ENCODE assay signal across 1 cellular context in the genomic region with DNA sequence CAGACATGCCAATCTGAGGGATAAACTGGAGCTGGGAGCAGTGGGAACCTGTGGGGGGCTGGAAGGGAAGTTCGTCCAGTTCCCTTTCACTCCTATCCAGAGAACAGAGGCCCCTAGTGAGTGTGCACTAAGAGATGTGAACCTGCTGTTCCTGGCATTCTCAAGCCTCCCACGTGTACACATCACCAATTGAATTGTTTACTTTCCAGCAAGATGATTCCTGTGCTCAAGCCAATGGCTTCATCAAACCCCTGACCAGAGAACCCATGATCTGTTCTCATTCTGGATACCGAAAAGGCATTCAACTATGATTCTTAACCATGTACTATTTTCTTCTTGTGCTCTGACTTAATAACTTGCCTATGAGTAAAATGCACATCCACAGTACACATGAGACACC.
TF ChIP-seq lines count a peak whose summit lies in the region.

No MANE protein-coding gene starts in this region.

TF ChIP-seq in A549, 52 proteins besides CTCF, POLR2A, EP300 and RAD21 (continued from another document):
- TF ChIP-seq, protein P1, sequence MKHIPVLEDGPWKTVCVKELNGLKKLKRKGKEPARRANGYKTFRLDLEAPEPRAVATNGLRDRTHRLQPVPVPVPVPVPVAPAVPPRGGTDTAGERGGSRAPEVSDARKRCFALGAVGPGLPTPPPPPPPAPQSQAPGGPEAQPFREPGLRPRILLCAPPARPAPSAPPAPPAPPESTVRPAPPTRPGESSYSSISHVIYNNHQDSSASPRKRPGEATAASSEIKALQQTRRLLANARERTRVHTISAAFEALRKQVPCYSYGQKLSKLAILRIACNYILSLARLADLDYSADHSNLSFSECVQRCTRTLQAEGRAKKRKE (CRISPR knock-in tag; IDR thresholded peaks at IDR 0.05; ENCODE audit: low read depth), result no peak
- TF ChIP-seq KDM5A (IDR thresholded peaks at IDR 0.05), result no peak
- TF ChIP-seq HDAC2 (IDR thresholded peaks at IDR 0.05), result no peak
- TF ChIP-seq, protein P2, sequence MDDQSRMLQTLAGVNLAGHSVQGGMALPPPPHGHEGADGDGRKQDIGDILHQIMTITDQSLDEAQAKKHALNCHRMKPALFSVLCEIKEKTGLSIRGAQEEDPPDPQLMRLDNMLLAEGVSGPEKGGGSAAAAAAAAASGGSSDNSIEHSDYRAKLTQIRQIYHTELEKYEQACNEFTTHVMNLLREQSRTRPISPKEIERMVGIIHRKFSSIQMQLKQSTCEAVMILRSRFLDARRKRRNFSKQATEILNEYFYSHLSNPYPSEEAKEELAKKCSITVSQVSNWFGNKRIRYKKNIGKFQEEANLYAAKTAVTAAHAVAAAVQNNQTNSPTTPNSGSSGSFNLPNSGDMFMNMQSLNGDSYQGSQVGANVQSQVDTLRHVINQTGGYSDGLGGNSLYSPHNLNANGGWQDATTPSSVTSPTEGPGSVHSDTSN (IDR thresholded peaks at IDR 0.05), result no peak
- no peak for TF ChIP-seq RNF2 (IDR thresholded peaks at IDR 0.05; ENCODE audit: borderline replicate concordance, low read depth)
- no peak for TF ChIP-seq HOXA7 (CRISPR knock-in tag; IDR thresholded peaks at IDR 0.05)
- TF ChIP-seq CBX8 (IDR thresholded peaks at IDR 0.05), result no peak
- no peak for TF ChIP-seq NR3C1 (IDR thresholded peaks at IDR 0.05)
